25 cellular contexts compared by ENCODE assay signal in the genomic region with DNA sequence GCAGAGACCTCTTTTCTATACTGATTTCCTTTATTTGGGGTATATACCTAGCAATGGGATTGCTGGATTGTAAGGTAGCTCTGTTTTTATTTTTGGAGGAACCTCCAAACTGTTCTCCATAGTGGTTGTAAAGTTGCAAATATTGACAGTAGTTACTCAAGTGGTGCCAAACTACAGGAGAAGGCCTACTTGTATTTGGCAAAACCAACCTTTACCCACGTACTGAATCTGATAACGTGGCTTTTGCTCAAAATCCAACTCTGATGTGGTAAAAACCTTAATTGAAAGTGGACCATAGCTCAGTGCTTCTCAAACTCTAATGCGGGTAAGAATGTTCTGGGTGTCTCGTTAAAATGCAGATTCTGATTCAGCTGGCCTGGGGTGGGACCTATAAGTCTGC.
DNase-seq lines count a peak whose midpoint lies in the region; ATAC-seq and TF ChIP-seq lines count a peak whose summit lies in the region.
"Had no signal": no experiment of that assay in that cellular context is flagged by ENCODE, and none has a peak within 500 bp of the region (broad histone marks: within the 10 kb centered on the region; RNA-seq: fewer than 3 reads in every experiment).

No MANE protein-coding gene starts in this region.

- no peaks in the 10 kb centered on the region for H3K9me3 ChIP-seq in CD4-positive, alpha-beta T cell (ENCODE audit: control insufficient read depth, low read length)
- H3K9me3 ChIP-seq in Karpas-422 (ENCODE audit: low read length) (no peaks in the 10 kb centered on the region), suprapubic skin (no peaks in the 10 kb centered on the region)
- H3K9me3 ChIP-seq: BLaER1 treated with 17β-estradiol and CSF1 and Interleukin-3, amounts not matched to agents 10 nM and 100 nM had no signal

- peaks cover 65% of the 10 kb centered on the region for H3K4me1 Mint-ChIP-seq in activated naive CD4-positive, alpha-beta T cell treated with anti-CD3 and anti-CD28 coated beads, Interleukin-2, amount 50 U/mL, for 24 hours
- peaks cover 53% of the 10 kb centered on the region for H3K4me1 Mint-ChIP-seq in CD4-positive, alpha-beta T cell (ENCODE audit: low read depth)

- H3K27ac ChIP-seq in CD4-positive, alpha-beta T cell (ENCODE audit: low read depth, low read length): no peak overlapping the region
- H3K27ac ChIP-seq in Karpas-422 (ENCODE audit: low read length): peak overlapping the region; percentile 72
- no peak overlapping the region for H3K27ac ChIP-seq in suprapubic skin
- H3K27ac ChIP-seq: BLaER1 treated with 17β-estradiol and CSF1 and Interleukin-3, amounts not matched to agents 10 nM and 100 nM had no signal

- H3K79me2 ChIP-seq in Karpas-422 (ENCODE audit: low read length): peaks cover 96% of the 10 kb centered on the region

- no peak for TF ChIP-seq EP300 in suprapubic skin (IDR thresholded peaks at IDR 0.05)

- no peak for TF ChIP-seq POLR2A in suprapubic skin (IDR thresholded peaks at IDR 0.05)

- intact Hi-C loops in CD4-positive, alpha-beta T cell (cut with DNase I, micrococcal nuclease): no loop called here

- H4K20me1 ChIP-seq in Karpas-422 (ENCODE audit: insufficient read depth, low read depth, low read length): no peaks in the 10 kb centered on the region

- H2AFZ ChIP-seq in Karpas-422 (ENCODE audit: low read length): no peak overlapping the region

- POLR2A ChIA-PET in CD4-positive, alpha-beta T cell (lab: Charles Lee): no interaction called here

- no peak for ATAC-seq in CD4-positive, alpha-beta T cell (ENCODE audit: poor library complexity)
- ATAC-seq in left lobe of liver: peak; percentile 91
- ATAC-seq: GM12878, K562 had no signal

- H3K9ac ChIP-seq in Karpas-422 (ENCODE audit: low read length): no peak overlapping the region
- H3K9ac ChIP-seq: BLaER1 treated with 17β-estradiol and CSF1 and Interleukin-3, amounts not matched to agents 10 nM and 100 nM had no signal

- no peaks in the 10 kb centered on the region for H3K27me3 ChIP-seq in CD4-positive, alpha-beta T cell (ENCODE audit: control insufficient read depth, insufficient read depth, low read length)
- H3K27me3 ChIP-seq in Karpas-422 (ENCODE audit: low read length) (no peaks in the 10 kb centered on the region), suprapubic skin (no peaks in the 10 kb centered on the region)
- H3K27me3 ChIP-seq: BLaER1 treated with 17β-estradiol and CSF1 and Interleukin-3, amounts not matched to agents 10 nM and 100 nM had no signal

- H3K4me3 ChIP-seq in Karpas-422 (ENCODE audit: low read length): no peak overlapping the region
- H3K4me3 ChIP-seq in suprapubic skin: no peak overlapping the region
- H3K4me3 ChIP-seq: BLaER1 treated with 17β-estradiol and CSF1 and Interleukin-3, amounts not matched to agents 10 nM and 100 nM; GM12878; K562 had no signal

- H3K9me2 ChIP-seq in Karpas-422 (replicated peaks; ENCODE audit: insufficient read depth, low read length): no peaks in the 10 kb centered on the region

- H3K36me3 Mint-ChIP-seq in activated naive CD4-positive, alpha-beta T cell treated with anti-CD3 and anti-CD28 coated beads, Interleukin-2, amount 50 U/mL, for 24 hours: peaks cover 2% of the 10 kb centered on the region
- peaks cover 19% of the 10 kb centered on the region for H3K36me3 Mint-ChIP-seq in CD4-positive, alpha-beta T cell (ENCODE audit: low read depth)

- H3K4me2 ChIP-seq in Karpas-422 (ENCODE audit: low read depth, low read length, poor library complexity, severe bottlenecking): no peak overlapping the region
- H3K4me2 ChIP-seq: BLaER1 treated with 17β-estradiol and CSF1 and Interleukin-3, amounts not matched to agents 10 nM and 100 nM had no signal

- no peak overlapping the region for H3K4me3 Mint-ChIP-seq in activated naive CD4-positive, alpha-beta T cell treated with anti-CD3 and anti-CD28 coated beads, Interleukin-2, amount 50 U/mL, for 24 hours
- H3K4me3 Mint-ChIP-seq in CD4-positive, alpha-beta T cell: no peak overlapping the region

- H3K4me1 ChIP-seq in Karpas-422 (ENCODE audit: low read length): peaks cover 85% of the 10 kb centered on the region
- peaks cover 7% of the 10 kb centered on the region for H3K4me1 ChIP-seq in suprapubic skin

- no peak for DNase-seq in activated naive CD4-positive, alpha-beta T cell (lab: John Stamatoyannopoulos, UW)
- no peak for DNase-seq in CD4-positive, alpha-beta T cell
- DNase-seq in Karpas-422 (no peak), left lobe of liver (ENCODE audit: low spot score) (no peak), suprapubic skin (ENCODE audit: low spot score in 2 of 2) (no peak), epidermal melanocyte (ENCODE audit: insufficient read length, low spot score) (no peak)
- no peak for DNase-seq in stimulated activated CD4-positive, alpha-beta T cell treated with anti-CD3 and anti-CD28 coated beads, Interleukin-2, amount 100 ng/mL, for 48 hours
- DNase-seq: CD8-positive, alpha-beta memory T cell; DMS 273 treated with DMSO at 0.1 percent for 48 hours; DMS79; EL; GDM1; HCEC 1CT; NCI-H1048; NCI-H1417; NCI-H1694; NCI-H2029 treated with DMSO at 0.1 percent for 48 hours; NCI-H2227 treated with DMSO at 0.1 percent for 48 hours; NCI-H526 treated with DMSO at 0.1 percent for 48 hours; RPMI8226; SHP77 had no signal

- H3K27ac Mint-ChIP-seq in activated naive CD4-positive, alpha-beta T cell treated with anti-CD3 and anti-CD28 coated beads, Interleukin-2, amount 50 U/mL, for 24 hours: peak overlapping the region; percentile 91
- H3K27ac Mint-ChIP-seq in CD4-positive, alpha-beta T cell: peak overlapping the region; percentile 37

- CTCF ChIA-PET in CD4-positive, alpha-beta T cell (lab: Charles Lee): no interaction called here

- 84% methylated on average over 4 of the region's 4 CpGs for WGBS in suprapubic skin

- no peak for TF ChIP-seq CTCF in CD4-positive, alpha-beta T cell (IDR thresholded peaks at IDR 0.05)
- no peak for TF ChIP-seq CTCF in suprapubic skin (IDR thresholded peaks at IDR 0.05)

- no peaks in the 10 kb centered on the region for H3K9me3 Mint-ChIP-seq in activated naive CD4-positive, alpha-beta T cell treated with anti-CD3 and anti-CD28 coated beads, Interleukin-2, amount 50 U/mL, for 24 hours
- no peaks in the 10 kb centered on the region for H3K9me3 Mint-ChIP-seq in CD4-positive, alpha-beta T cell
- H3K9me3 Mint-ChIP-seq: CD8-positive, alpha-beta memory T cell had no signal

- H3K36me3 ChIP-seq in Karpas-422 (ENCODE audit: insufficient read depth, low read length) (no peaks in the 10 kb centered on the region), suprapubic skin (no peaks in the 10 kb centered on the region)

- no peaks in the 10 kb centered on the region for H3K27me3 Mint-ChIP-seq in activated naive CD4-positive, alpha-beta T cell treated with anti-CD3 and anti-CD28 coated beads, Interleukin-2, amount 50 U/mL, for 24 hours
- no peaks in the 10 kb centered on the region for H3K27me3 Mint-ChIP-seq in CD4-positive, alpha-beta T cell
- H3K27me3 Mint-ChIP-seq: CD8-positive, alpha-beta memory T cell had no signal
